ENCODE assay signal across 7 cellular contexts in the genomic region with DNA sequence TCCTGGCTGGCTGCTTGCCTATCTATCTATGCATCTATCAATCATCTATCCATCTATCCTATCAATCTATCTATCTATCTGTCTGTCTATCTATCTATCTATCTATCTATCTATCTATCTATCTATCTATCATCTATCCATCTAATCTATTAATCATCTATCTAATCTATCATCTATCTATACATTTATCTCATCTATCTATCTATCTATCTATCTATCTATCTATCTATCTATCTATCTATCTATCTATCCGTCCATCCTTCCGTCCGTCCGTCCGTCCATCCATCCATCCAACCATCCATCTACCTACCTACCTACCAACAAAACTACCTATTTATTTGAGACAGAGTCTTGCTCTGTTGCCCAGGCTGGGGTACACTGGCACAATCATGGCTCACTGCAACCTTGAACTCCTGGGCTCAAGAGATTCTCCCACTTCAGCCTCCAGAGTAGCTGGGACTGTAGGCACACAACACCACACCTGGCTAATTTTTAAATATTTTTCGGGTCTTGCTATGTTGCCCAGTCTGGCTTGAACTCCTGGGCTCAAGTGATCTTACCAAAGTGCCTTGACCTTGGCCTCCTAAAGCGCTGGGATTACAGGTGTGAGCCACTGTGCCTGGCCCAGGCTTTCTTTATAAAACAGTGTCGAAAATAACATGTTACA.
"Had no signal": no experiment of that assay in that cellular context is flagged by ENCODE, and none has a peak within 500 bp of the region (broad histone marks: within the 10 kb centered on the region; RNA-seq: fewer than 3 reads in every experiment).

No MANE protein-coding gene starts in this region.

- DNase-seq: IMR-90, KBM-7, KG1 had no signal

- H3K27ac ChIP-seq: HL-60, KMS-11 had no signal

- H3K4me1 Mint-ChIP-seq: IgD-negative memory B cell had no signal

- H3K4me3 Mint-ChIP-seq: IgD-negative memory B cell had no signal

- H3K27ac Mint-ChIP-seq: IgD-negative memory B cell had no signal

- H3K36me3 Mint-ChIP-seq: IgD-negative memory B cell had no signal

- H3K9ac ChIP-seq: KMS-11 had no signal

- H3K4me2 ChIP-seq: KMS-11 had no signal

- FAIRE-seq: HTR-8/SVneo had no signal
